Comparison of ENCODE assay signal across 8 cellular contexts in the genomic region with DNA sequence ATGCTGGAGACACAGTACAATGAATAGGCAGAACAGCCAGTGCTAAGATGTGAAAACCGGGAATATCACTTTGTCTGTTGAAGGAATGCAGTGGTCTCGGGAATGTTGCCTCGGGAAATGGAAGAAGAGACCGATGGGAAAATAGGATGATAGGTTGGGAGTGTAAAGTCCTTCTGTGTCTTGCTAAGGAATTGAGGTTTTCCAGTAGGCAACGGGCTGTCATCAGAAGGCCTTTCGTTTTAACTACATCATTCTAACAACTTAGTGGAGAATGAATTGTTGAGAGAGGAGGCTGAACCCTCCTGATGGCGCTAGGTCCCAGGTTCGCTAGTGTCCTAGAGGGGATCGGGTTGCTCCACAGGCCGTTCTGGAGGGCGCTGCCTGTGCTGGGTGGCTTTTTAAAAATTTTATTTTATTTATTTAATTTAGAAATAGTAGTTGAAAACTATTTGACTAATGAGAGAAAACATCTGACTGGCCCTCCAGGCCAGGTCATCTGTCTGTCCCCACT. TPM values are rescaled to one million over a fixed set of nuclear protein-coding genes. Genes with fewer than 3 reads are reported as not detected.
A peak's percentile ranks its signal among the peaks of the same experiment; 100 is the strongest.
DNase-seq lines count a peak whose midpoint lies in the region; ATAC-seq and TF ChIP-seq lines count a peak whose summit lies in the region.

No MANE protein-coding gene starts in this region.

- 8 to 13% methylated on average over 11 of the region's 11 CpGs for WGBS in sigmoid colon, 2 donors

- no peak for TF ChIP-seq RAD21 in HCT116 (IDR thresholded peaks at IDR 0.05; ENCODE audit: low read depth)

- no peaks in the 10 kb centered on the region for H3K27me3 Mint-ChIP-seq in T-helper 2 cell treated with Interferon-gamma antibody and Interleukin-4, amounts not matched to agents 5 μg/mL and 100 μg/mL, for 36 hours (ENCODE audit: low read depth)

- CTCF ChIA-PET in HCT116 (lab: Charles Lee): interaction anchor here (0.6 to 1.7 kb wide), 4 partner anchors 9 to 299 kb away, joined by 3 to 13 read pairs (median 4); no protein-coding TSS in a partner anchor

- POLR2A ChIA-PET in HCT116 (lab: Charles Lee): interaction anchor here (1.6 kb wide), 1 partner anchor 9 kb away, joined by 6 read pairs; no protein-coding TSS in a partner anchor

- TF ChIP-seq EP300 in sigmoid colon (IDR thresholded peaks at IDR 0.05): no peak

- peaks cover 21% of the 10 kb centered on the region for H3K4me1 Mint-ChIP-seq in T-helper 2 cell treated with Interferon-gamma antibody and Interleukin-4, amounts not matched to agents 5 μg/mL and 100 μg/mL, for 36 hours (ENCODE audit: low read depth)

- no peak for TF ChIP-seq POLR2A in HCT116 (IDR thresholded peaks at IDR 0.05; ENCODE audit: borderline replicate concordance, extremely low read depth, insufficient read depth, insufficient read length)
- no peak for TF ChIP-seq POLR2A in sigmoid colon (IDR thresholded peaks at IDR 0.05)

- H3K27me3 ChIP-seq in BLaER1 treated with 17β-estradiol and CSF1 and Interleukin-3, amounts not matched to agents 10 nM and 100 nM: peaks cover 10 to 81% (median 63%) of the 10 kb centered on the region in 11 experiments; a peak in 21 of 22 replicates
- H3K27me3 ChIP-seq in HCT116 (ENCODE audit: insufficient read depth, low read length) (no peaks in the 10 kb centered on the region), sigmoid colon (no peaks in the 10 kb centered on the region)

- H3K4me1 ChIP-seq in BLaER1 treated with 17β-estradiol and CSF1 and Interleukin-3, amounts not matched to agents 10 nM and 100 nM: peaks cover 4 to 22% (median 18%) of the 10 kb centered on the region in 10 experiments; a peak in 14 of 20 replicates
- H3K4me1 ChIP-seq in HCT116 (ENCODE audit: control insufficient read depth in 1 of 2, insufficient read depth in 2 of 2, low read length in 2 of 2): peaks cover 0 to 14% of the 10 kb centered on the region in 2 experiments; a peak in 2 of 4 replicates
- H3K4me1 ChIP-seq in sigmoid colon: peaks cover 0 to 19% (median 8%) of the 10 kb centered on the region in 4 donors

- peak overlapping the region; percentile 88 to 92 (median 90) for H3K9ac ChIP-seq in BLaER1 treated with 17β-estradiol and CSF1 and Interleukin-3, amounts not matched to agents 10 nM and 100 nM
- peak overlapping the region; percentile 87 for H3K9ac ChIP-seq in HCT116 (ENCODE audit: low read length)

- peak overlapping the region; percentile 92 for H3K27ac Mint-ChIP-seq in T-helper 2 cell treated with Interferon-gamma antibody and Interleukin-4, amounts not matched to agents 5 μg/mL and 100 μg/mL, for 36 hours

- peak overlapping the region; percentile 58 to 81 (median 71) for H3K4me3 ChIP-seq in BLaER1 treated with 17β-estradiol and CSF1 and Interleukin-3, amounts not matched to agents 10 nM and 100 nM
- peak overlapping the region; percentile 64 to 78 for H3K4me3 ChIP-seq in HCT116 (replicated peaks in 1 of 2; ENCODE audit: low read depth in 1 of 2, low read length in 2 of 2)
- H3K4me3 ChIP-seq in sigmoid colon: peak overlapping the region; percentile 56 to 75 (median 72)

- intact Hi-C loops in HCT116 (cut with micrococcal nuclease): no loop called here
- intact Hi-C loops in sigmoid colon (cut with DNase I): loop anchor here (10.0 kb wide), 3 partner anchors 142 to 398 kb away; partner anchors contain the start of genes BRCC3, CMC4, MTCP1 and SPRY3

- no peaks in the 10 kb centered on the region for H3K9me3 Mint-ChIP-seq in T-helper 2 cell treated with Interferon-gamma antibody and Interleukin-4, amounts not matched to agents 5 μg/mL and 100 μg/mL, for 36 hours

- H2AFZ ChIP-seq in HCT116 (ENCODE audit: low read depth, low read length, poor library complexity, severe bottlenecking): no peak overlapping the region

- DNase-seq in HCT116 (ENCODE audit: low read depth, low spot score) (no peak), foreskin melanocyte (peak; percentile 37), sigmoid colon (no peak), SHP77 treated with DMSO at 0.1 percent for 48 hours (lab: John Stamatoyannopoulos, UW) (no peak)
- no peak for DNase-seq in T-helper 2 cell treated with Interferon-gamma antibody and Interleukin-4, amounts not matched to agents 5 μg/mL and 100 μg/mL, for 36 hours (ENCODE audit: low spot score)

- H3K27ac ChIP-seq in BLaER1 treated with 17β-estradiol and CSF1 and Interleukin-3, amounts not matched to agents 10 nM and 100 nM: peak overlapping the region in 10 of 11 experiments; percentile 85 to 95 (median 89); a peak in 19 of 22 replicates
- H3K27ac ChIP-seq in HCT116 (ENCODE audit: low read depth, low read length) (peak overlapping the region; percentile 67), sigmoid colon (peak overlapping the region; percentile 89 to 93 (median 90))

- H3K4me2 ChIP-seq in BLaER1 treated with 17β-estradiol and CSF1 and Interleukin-3, amounts not matched to agents 10 nM and 100 nM: peak overlapping the region; percentile 55 to 86 (median 69)
- H3K4me2 ChIP-seq in HCT116 (ENCODE audit: low read length): peak overlapping the region; percentile 74

- no peak for TF ChIP-seq CTCF in HCT116 (IDR thresholded peaks at IDR 0.05 in 2 of 3, conservative IDR thresholded peaks at IDR 0.05 in 1 of 3; ENCODE audit: borderline replicate concordance in 1 of 3, insufficient read depth in 1 of 3, low read depth in 2 of 3, low read length in 2 of 3)
- TF ChIP-seq CTCF in sigmoid colon (IDR thresholded peaks at IDR 0.05): no peak

- H3K79me2 ChIP-seq in HCT116 (ENCODE audit: insufficient read depth, low read length): peaks cover 56% of the 10 kb centered on the region

- peaks cover 13% of the 10 kb centered on the region for H3K36me3 Mint-ChIP-seq in T-helper 2 cell treated with Interferon-gamma antibody and Interleukin-4, amounts not matched to agents 5 μg/mL and 100 μg/mL, for 36 hours (ENCODE audit: low read depth)

- RAD21 ChIA-PET in HCT116 (lab: Charles Lee; ENCODE audit: low non-redundant PET in 1 of 2, low total read pairs in 2 of 2, uncharacterized antibody in 2 of 2, unreplicated experiment in 2 of 2): no interaction called here

- peaks cover 0 to 19% (median 16%) of the 10 kb centered on the region in 11 experiments; a peak in 19 of 22 replicates for H3K9me3 ChIP-seq in BLaER1 treated with 17β-estradiol and CSF1 and Interleukin-3, amounts not matched to agents 10 nM and 100 nM (replicated peaks in 1 of 11)
- H3K9me3 ChIP-seq in HCT116 (ENCODE audit: control insufficient read depth in 1 of 2, insufficient read depth in 1 of 2, low read depth in 1 of 2, low read length in 2 of 2) (no peaks in the 10 kb centered on the region), sigmoid colon (no peaks in the 10 kb centered on the region)

- BruUV-seq in HCT116 (replicated peaks; lab: Mats Ljungman, UMichigan): no TSS peak

- H4K20me1 ChIP-seq in BLaER1 treated with 17β-estradiol and CSF1 and Interleukin-3, amounts not matched to agents 10 nM and 100 nM: peaks cover 0 to 21% (median 9%) of the 10 kb centered on the region in 11 experiments; a peak in 11 of 22 replicates
- no peaks in the 10 kb centered on the region for H4K20me1 ChIP-seq in HCT116 (ENCODE audit: insufficient read depth)

- H3K9me2 ChIP-seq in HCT116 (ENCODE audit: insufficient read depth): no peaks in the 10 kb centered on the region

- ATAC-seq in HCT116 (no peak), HG03378 (IDR thresholded peaks at IDR 0.05; ENCODE audit: unreplicated experiment) (no peak), GM19463 (IDR thresholded peaks at IDR 0.05; ENCODE audit: unreplicated experiment) (no peak)

- peaks cover 15 to 25% (median 20%) of the 10 kb centered on the region in 11 experiments for H3K36me3 ChIP-seq in BLaER1 treated with 17β-estradiol and CSF1 and Interleukin-3, amounts not matched to agents 10 nM and 100 nM
- no peaks in the 10 kb centered on the region for H3K36me3 ChIP-seq in HCT116 (ENCODE audit: control insufficient read depth in 1 of 2, insufficient read depth in 2 of 2, low read length in 2 of 2)
- H3K36me3 ChIP-seq in sigmoid colon: peaks cover 0 to 5% (median 0%) of the 10 kb centered on the region in 4 donors

- peak overlapping the region; percentile 98 for H3K4me3 Mint-ChIP-seq in T-helper 2 cell treated with Interferon-gamma antibody and Interleukin-4, amounts not matched to agents 5 μg/mL and 100 μg/mL, for 36 hours

TF ChIP-seq in HCT116, 20 proteins besides CTCF, POLR2A, EP300 and RAD21 (continues in another document):
- TF ChIP-seq POLR2AphosphoS5 (IDR thresholded peaks at IDR 0.05; ENCODE audit: low read depth, low read length) (no peak), FOSL1 (IDR thresholded peaks at IDR 0.05; ENCODE audit: low read depth) (no peak), SIN3A (IDR thresholded peaks at IDR 0.05; ENCODE audit: low read depth) (no peak), SP1 (IDR thresholded peaks at IDR 0.05; ENCODE audit: low read depth) (no peak), EZH2 (IDR thresholded peaks at IDR 0.05) (no peak), ZNF274 (IDR thresholded peaks at IDR 0.05; ENCODE audit: low read depth, low read length) (no peak), ELF1 (IDR thresholded peaks at IDR 0.05; ENCODE audit: borderline replicate concordance, low read depth) (no peak), EZH2phosphoT487 (IDR thresholded peaks at IDR 0.05; ENCODE audit: borderline replicate concordance) (no peak), EGR1 (IDR thresholded peaks at IDR 0.05; ENCODE audit: low read depth) (no peak), ZFX (IDR thresholded peaks at IDR 0.05) (no peak), ZBTB33 (IDR thresholded peaks at IDR 0.05; ENCODE audit: extremely low read depth, insufficient replicate concordance, low read length) (no peak)

RNA-seq across cellular contexts. Expression of gene VBP1, which starts 0.7 kb away (rescaled TPM):
- total RNA-seq in HCT116 (2021; ENCODE audit: unreplicated experiment): 77.3 TPM
- polyA plus RNA-seq in HCT116 (2012): 15.9 and 31.0 TPM in 2 replicates
- 10 to 100 TPM; 28.8 to 55.6 (median 49.2) TPM for total RNA-seq in sigmoid colon
- 10 to 100 TPM; 35.0 to 60.1 (median 38.4) TPM for polyA plus RNA-seq in sigmoid colon

RNA-seq across cellular contexts. Expression of gene RAB39B, which starts 47.3 kb away (rescaled TPM):
- total RNA-seq in HCT116 (2021; ENCODE audit: unreplicated experiment): 0.10 TPM
- 0.01 TPM in 1 of 2 replicates, not detected in the other for polyA plus RNA-seq in HCT116 (2012)
- under 1 TPM; 0.28 to 0.71 (median 0.60) TPM for total RNA-seq in sigmoid colon
- 1 to 10 TPM in 1 of 3 donors, not detected in 2; 2.0 TPM for polyA plus RNA-seq in sigmoid colon
